Comparison of ENCODE assay signal across 23 cellular contexts in genomic region chr2:83016343-83017110, GRCh38.
DNase-seq lines count a peak whose midpoint lies in the region; ATAC-seq, FAIRE-seq and TF ChIP-seq lines count a peak whose summit lies in the region.
"Had no signal": no experiment of that assay in that cellular context is flagged by ENCODE, and none has a peak within 500 bp of the region (broad histone marks: within the 10 kb centered on the region; RNA-seq: fewer than 3 reads in every experiment).

No MANE protein-coding gene starts in this region.

- in situ Hi-C loops in GM13977 (cut with MboI; ENCODE audit: low pct_unique_long_range_greater_than_20kb, low sequenced_read_pairs, unreplicated experiment), result no loop called here

- H3K4me3 ChIP-seq in NT2/D1 (ENCODE audit: insufficient read length, low read depth) (no peak overlapping the region), H1 (ENCODE audit: extremely low read depth in 1 of 4, insufficient read depth in 2 of 4, low read depth in 3 of 4, low read length in 4 of 4) (no peak overlapping the region), keratinocyte (ENCODE audit: control insufficient read depth in 2 of 3, extremely low read depth in 1 of 3, insufficient read depth in 2 of 3, low read depth in 1 of 3, low read length in 3 of 3) (no peak overlapping the region), neuronal stem cell (ENCODE audit: low read length in 2 of 2) (no peak overlapping the region)
- H3K4me3 ChIP-seq: MG63 had no signal

- H3K4me1 ChIP-seq in H9 (ENCODE audit: insufficient read depth, low read length) (no peaks in the 10 kb centered on the region), NT2/D1 (ENCODE audit: insufficient read depth, insufficient read length) (no peaks in the 10 kb centered on the region), H1 (replicated peaks in 1 of 4; ENCODE audit: control insufficient read depth in 3 of 4, insufficient read depth in 4 of 4, low read length in 3 of 4) (no peaks in the 10 kb centered on the region), keratinocyte (ENCODE audit: control insufficient read depth, extremely low read depth, insufficient read depth, low read length) (peaks cover 21% of the 10 kb centered on the region), neuronal stem cell (ENCODE audit: control insufficient read depth in 2 of 2, insufficient read depth in 1 of 2, low read depth in 1 of 2, low read length in 2 of 2) (no peaks in the 10 kb centered on the region)

- TF ChIP-seq CTCF in H9 (conservative IDR thresholded peaks at IDR 0.05) (peak; percentile 49; the same call in 2 of the 3 replicates), H1 (IDR thresholded peaks at IDR 0.05; ENCODE audit: control extremely low read depth in 1 of 3, insufficient read depth in 1 of 3, low read depth in 1 of 3, low read length in 3 of 3) (peak; percentile 22 to 45 (median 45); a peak in 3 of 4 replicates), keratinocyte (optimal IDR thresholded peaks at IDR 0.05 in 1 of 3, IDR thresholded peaks at IDR 0.05 in 1 of 3, conservative IDR thresholded peaks at IDR 0.05 in 1 of 3; ENCODE audit: extremely low read depth in 1 of 3, insufficient read depth in 2 of 3, low read length in 3 of 3) (peak in 2 of 3 experiments; percentile 3 to 16), GM13977 (IDR thresholded peaks at IDR 0.05; ENCODE audit: extremely low read depth, insufficient read depth, missing control alignments) (no peak)

- H3K27me3 Mint-ChIP-seq in H9 (ENCODE audit: low read depth), result no peaks in the 10 kb centered on the region
- H3K27me3 Mint-ChIP-seq in activated naive CD8-positive, alpha-beta T cell treated with anti-CD3 and anti-CD28 coated beads, Interleukin-2, amount 50 U/mL, for 24 hours, result no peaks in the 10 kb centered on the region
- H3K27me3 Mint-ChIP-seq: CD8-positive, alpha-beta memory T cell; IgD-negative memory B cell had no signal

- H2BK15ac ChIP-seq in H9 (ENCODE audit: low read depth, low read length) (no peak overlapping the region), H1 (ENCODE audit: low read length) (no peak overlapping the region), neuronal stem cell (ENCODE audit: low read length) (no peak overlapping the region)

- H3K56ac ChIP-seq in H9 (ENCODE audit: insufficient read length, low read depth, low read length) (no peak overlapping the region), H1 (replicated peaks; ENCODE audit: insufficient read length, low read depth, low read length) (no peak overlapping the region)

- H3K27me3 ChIP-seq in H9 (ENCODE audit: insufficient read depth, low read length) (no peaks in the 10 kb centered on the region), NT2/D1 (ENCODE audit: insufficient read depth, insufficient read length) (no peaks in the 10 kb centered on the region), H1 (replicated peaks in 1 of 4; ENCODE audit: control insufficient read depth in 3 of 4, extremely low read depth in 1 of 4, insufficient read depth in 3 of 4, low read length in 3 of 4) (no peaks in the 10 kb centered on the region), keratinocyte (ENCODE audit: control insufficient read depth, extremely low read depth, insufficient read depth, low read length) (no peaks in the 10 kb centered on the region), neuronal stem cell (ENCODE audit: control insufficient read depth in 3 of 3, insufficient read depth in 3 of 3, low read depth in 1 of 3, low read length in 3 of 3) (no peaks in the 10 kb centered on the region)
- H3K27me3 ChIP-seq: MG63 had no signal

- no peak overlapping the region for H3K14ac ChIP-seq in H9 (ENCODE audit: insufficient read depth, low read length)
- no peak overlapping the region for H3K14ac ChIP-seq in H1 (ENCODE audit: insufficient read length)
- H3K14ac ChIP-seq in neuronal stem cell (ENCODE audit: low read length), result no peak overlapping the region

- H3K23me2 ChIP-seq in H9 (ENCODE audit: insufficient read length, low read depth, low read length, poor library complexity, severe bottlenecking) (no peaks in the 10 kb centered on the region), H1 (ENCODE audit: low read depth, low read length) (no peaks in the 10 kb centered on the region)

- H3K4me2 ChIP-seq in H9 (ENCODE audit: insufficient read depth, insufficient read length, low read length), result no peak overlapping the region
- no peak overlapping the region for H3K4me2 ChIP-seq in H1 (ENCODE audit: insufficient read depth in 1 of 2, low read depth in 2 of 2, low read length in 2 of 2)
- no peak overlapping the region for H3K4me2 ChIP-seq in keratinocyte (ENCODE audit: control insufficient read depth, extremely low read depth, insufficient read depth, low read depth, low read length)
- no peak overlapping the region for H3K4me2 ChIP-seq in neuronal stem cell (ENCODE audit: insufficient read depth, low read length, poor library complexity, severe bottlenecking)

- DNase-seq in H9 (peak; percentile 34), NT2/D1 (ENCODE audit: low read depth, low spot score) (peak; percentile 9), H1 (ENCODE audit: low read depth in 1 of 2, low spot score in 2 of 2) (peak in 1 of 2 experiments; percentile 1), keratinocyte (ENCODE audit: low read depth, low spot score) (no peak), GM13977 (ENCODE audit: low spot score) (no peak), neuronal stem cell (ENCODE audit: low spot score) (no peak)
- DNase-seq in activated naive CD8-positive, alpha-beta T cell treated with anti-CD3 and anti-CD28 coated beads, Interleukin-2, amount 50 U/mL, for 24 hours, result no peak
- DNase-seq: ACHN; C1 segment of cervical spinal cord; CD8-positive, alpha-beta memory T cell; DND-41; HCEC 1CT; Kasumi-1; MG63; NCI-H1048; NCI-H1436; NCI-H1930; NCI-H2171 treated with DMSO at 0.1 percent for 48 hours; NCI-H446; NCI-H69; PC-3 had no signal

- H2BK20ac ChIP-seq in H9 (ENCODE audit: low read depth, low read length, poor library complexity, severe bottlenecking) (no peak overlapping the region), H1 (ENCODE audit: low read length) (no peak overlapping the region)

- H3K4me1 Mint-ChIP-seq in H9, result peaks cover 0 to 4% of the 10 kb centered on the region in 2 experiments; a peak in 1 of 4 replicates
- H3K4me1 Mint-ChIP-seq in activated naive CD8-positive, alpha-beta T cell treated with anti-CD3 and anti-CD28 coated beads, Interleukin-2, amount 50 U/mL, for 24 hours, result no peaks in the 10 kb centered on the region
- H3K4me1 Mint-ChIP-seq: CD8-positive, alpha-beta memory T cell; IgD-negative memory B cell had no signal

- no peaks in the 10 kb centered on the region for H3K9me1 ChIP-seq in keratinocyte (ENCODE audit: control insufficient read depth, extremely low read depth, insufficient read depth, low read length)

- no peak overlapping the region for H2BK120ac ChIP-seq in H9 (ENCODE audit: low read depth, low read length, poor library complexity, severe bottlenecking)
- H2BK120ac ChIP-seq in H1 (replicated peaks; ENCODE audit: low read depth, low read length), result no peak overlapping the region
- no peak overlapping the region for H2BK120ac ChIP-seq in neuronal stem cell (ENCODE audit: low read depth, low read length)

- ATAC-seq in activated naive CD8-positive, alpha-beta T cell treated with anti-CD3 and anti-CD28 coated beads, Interleukin-2, amount 50 U/mL, for 24 hours, result no peak
- ATAC-seq: PC-3 had no signal

- H4K8ac ChIP-seq in H9 (replicated peaks; ENCODE audit: insufficient read length, low read depth, low read length) (no peak overlapping the region), H1 (ENCODE audit: extremely low read depth, insufficient read depth, low read length) (no peak overlapping the region), neuronal stem cell (ENCODE audit: low read depth, low read length) (no peak overlapping the region)

- FAIRE-seq in H1 (lab: Jason Lieb, UNC) (no peak), keratinocyte (lab: Jason Lieb, UNC) (no peak)

- H4K91ac ChIP-seq in H9 (ENCODE audit: insufficient read length, low read depth, low read length) (no peak overlapping the region), H1 (replicated peaks; ENCODE audit: insufficient read length, low read length) (no peak overlapping the region), neuronal stem cell (ENCODE audit: low read depth, low read length, poor library complexity) (no peak overlapping the region)

- no peaks in the 10 kb centered on the region for H3K9me3 ChIP-seq in H9 (ENCODE audit: control insufficient read depth, low read depth, low read length)
- H3K9me3 ChIP-seq in NT2/D1 (ENCODE audit: insufficient read depth, low read length), result no peaks in the 10 kb centered on the region
- H3K9me3 ChIP-seq in H1 (ENCODE audit: insufficient read depth in 2 of 2, low read depth in 1 of 2, low read length in 1 of 2), result no peaks in the 10 kb centered on the region
- H3K9me3 ChIP-seq in keratinocyte (ENCODE audit: control insufficient read depth, low read depth, low read length), result no peaks in the 10 kb centered on the region
- no peaks in the 10 kb centered on the region for H3K9me3 ChIP-seq in neuronal stem cell (replicated peaks in 1 of 2; ENCODE audit: control insufficient read depth in 2 of 2, insufficient read depth in 1 of 2, low read depth in 1 of 2, low read length in 2 of 2)
- H3K9me3 ChIP-seq: MG63 had no signal

- no peak for TF ChIP-seq POLR2A in H1 (IDR thresholded peaks at IDR 0.05; ENCODE audit: control extremely low read depth in 1 of 2, low read depth in 2 of 2, low read length in 2 of 2)

- no peak overlapping the region for H2BK5ac ChIP-seq in H9 (ENCODE audit: insufficient read length, low read length)
- H2BK5ac ChIP-seq in H1 (ENCODE audit: low read depth, low read length), result no peak overlapping the region
- no peak overlapping the region for H2BK5ac ChIP-seq in neuronal stem cell (ENCODE audit: low read length)

- dilution Hi-C loops in keratinocyte (cut with MboI; ENCODE audit: extremely low pct_ligation_motif_present, low sequenced_read_pairs), result no loop called here

- H3K4ac ChIP-seq in H9 (ENCODE audit: low read depth, low read length) (no peak overlapping the region), H1 (replicated peaks; ENCODE audit: insufficient read length, low read depth, low read length) (no peak overlapping the region), neuronal stem cell (ENCODE audit: low read length) (no peak overlapping the region)

- no peaks in the 10 kb centered on the region for H3K36me3 ChIP-seq in NT2/D1 (ENCODE audit: insufficient read depth, insufficient read length, low read length)
- H3K36me3 ChIP-seq in H1 (ENCODE audit: control insufficient read depth in 2 of 4, insufficient read depth in 4 of 4, low read length in 3 of 4), result no peaks in the 10 kb centered on the region
- H3K36me3 ChIP-seq in keratinocyte (ENCODE audit: control insufficient read depth in 2 of 2, extremely low read depth in 1 of 2, insufficient read depth in 2 of 2, low read length in 2 of 2), result no peaks in the 10 kb centered on the region
- no peaks in the 10 kb centered on the region for H3K36me3 ChIP-seq in neuronal stem cell (replicated peaks in 1 of 2; ENCODE audit: control insufficient read depth in 2 of 2, insufficient read depth in 2 of 2, low read length in 2 of 2)
- H3K36me3 ChIP-seq: MG63 had no signal

- H3K36me3 Mint-ChIP-seq in H9 (ENCODE audit: insufficient read depth in 1 of 3, low read depth in 3 of 3), result no peaks in the 10 kb centered on the region
- no peaks in the 10 kb centered on the region for H3K36me3 Mint-ChIP-seq in activated naive CD8-positive, alpha-beta T cell treated with anti-CD3 and anti-CD28 coated beads, Interleukin-2, amount 50 U/mL, for 24 hours (ENCODE audit: low read depth)
- H3K36me3 Mint-ChIP-seq: CD8-positive, alpha-beta memory T cell; IgD-negative memory B cell had no signal

- H4K5ac ChIP-seq in H9 (ENCODE audit: insufficient read length, low read depth, low read length), result no peak overlapping the region
- H4K5ac ChIP-seq in H1 (ENCODE audit: insufficient read length, low read depth, low read length), result no peak overlapping the region

- H2AFZ ChIP-seq in H9 (ENCODE audit: low read length) (no peak overlapping the region), H1 (ENCODE audit: low read length) (no peak overlapping the region), keratinocyte (ENCODE audit: control insufficient read depth, low read length) (peak overlapping the region; percentile 37), neuronal stem cell (ENCODE audit: low read length) (no peak overlapping the region)

- no peak overlapping the region for H2AK5ac ChIP-seq in H9 (ENCODE audit: insufficient read length, low read length)
- H2AK5ac ChIP-seq in H1 (ENCODE audit: low read depth, low read length), result no peak overlapping the region
- H2AK5ac ChIP-seq in neuronal stem cell (ENCODE audit: low read depth, low read length), result no peak overlapping the region

- H3K18ac ChIP-seq in H9 (ENCODE audit: insufficient read length, low read depth, low read length), result no peak overlapping the region
- no peak overlapping the region for H3K18ac ChIP-seq in H1 (ENCODE audit: extremely low read depth, low read length)
- H3K18ac ChIP-seq in neuronal stem cell (ENCODE audit: low read length), result no peak overlapping the region

- POLR2A ChIA-PET in H1 (lab: Charles Lee; ENCODE audit: partially characterized antibody), result no interaction called here

- H3K79me2 ChIP-seq in H9 (ENCODE audit: insufficient read depth, low read length), result no peaks in the 10 kb centered on the region
- H3K79me2 ChIP-seq in H1 (ENCODE audit: control insufficient read depth in 1 of 2, insufficient read depth in 2 of 2, low read length in 2 of 2), result no peaks in the 10 kb centered on the region
- no peaks in the 10 kb centered on the region for H3K79me2 ChIP-seq in keratinocyte (ENCODE audit: control insufficient read depth, insufficient read depth, low read length)

- no peak overlapping the region for H3K27ac ChIP-seq in H9 (ENCODE audit: insufficient read length, low read depth, low read length)
- H3K27ac ChIP-seq in H1 (ENCODE audit: low read depth, low read length), result no peak overlapping the region
- H3K27ac ChIP-seq in keratinocyte (ENCODE audit: control insufficient read depth, insufficient read depth, low read length), result peak overlapping the region; percentile 77
- no peak overlapping the region for H3K27ac ChIP-seq in neuronal stem cell (replicated peaks; ENCODE audit: low read length)
- H3K27ac ChIP-seq: RWPE1 had no signal

- TF ChIP-seq RAD21 in H1 (IDR thresholded peaks at IDR 0.05 in 1 of 2, conservative IDR thresholded peaks at IDR 0.05 in 1 of 2; ENCODE audit: low read depth in 2 of 2, low read length in 2 of 2), result peak; percentile 65 to 72

- H2BK12ac ChIP-seq in H9 (ENCODE audit: insufficient read length, low read depth, low read length), result no peak overlapping the region
- H2BK12ac ChIP-seq in H1 (ENCODE audit: low read depth, low read length), result no peak overlapping the region
- H2BK12ac ChIP-seq in neuronal stem cell (ENCODE audit: low read length), result no peak overlapping the region

- no peak overlapping the region for H3K9ac ChIP-seq in H9 (ENCODE audit: extremely low read depth, insufficient read length, low read length)
- H3K9ac ChIP-seq in NT2/D1 (ENCODE audit: insufficient read length, low read depth), result no peak overlapping the region
- H3K9ac ChIP-seq in H1 (replicated peaks in 1 of 4; ENCODE audit: extremely low read depth in 1 of 4, low read depth in 3 of 4, low read length in 3 of 4), result no peak overlapping the region
- H3K9ac ChIP-seq in keratinocyte (ENCODE audit: control insufficient read depth, extremely low read depth, insufficient read depth, low read length), result no peak overlapping the region
- no peak overlapping the region for H3K9ac ChIP-seq in neuronal stem cell (ENCODE audit: low read depth, low read length, poor library complexity)

- H3T11ph ChIP-seq in H9 (ENCODE audit: low read length), result no peak overlapping the region

- no peaks in the 10 kb centered on the region for H4K20me1 ChIP-seq in H9 (ENCODE audit: control insufficient read depth, insufficient read depth, insufficient read length)
- H4K20me1 ChIP-seq in H1 (replicated peaks in 1 of 2; ENCODE audit: control insufficient read depth in 1 of 2, insufficient read depth in 2 of 2, low read length in 2 of 2), result no peaks in the 10 kb centered on the region
- H4K20me1 ChIP-seq in keratinocyte (ENCODE audit: control insufficient read depth, extremely low read depth, insufficient read depth, low read length), result no peaks in the 10 kb centered on the region

- no peaks in the 10 kb centered on the region for H3K79me1 ChIP-seq in H9 (ENCODE audit: insufficient read depth, low read depth, low read length, poor library complexity, severe bottlenecking)
- H3K79me1 ChIP-seq in H1 (ENCODE audit: low read depth, low read length), result no peaks in the 10 kb centered on the region
- no peaks in the 10 kb centered on the region for H3K79me1 ChIP-seq in neuronal stem cell (ENCODE audit: low read depth, low read length)

- CTCF ChIA-PET in H1 (lab: Charles Lee; ENCODE audit: partially characterized antibody), result no interaction called here

- no peak overlapping the region for H3K23ac ChIP-seq in H9 (ENCODE audit: insufficient read length, low read depth, low read length)
- no peak overlapping the region for H3K23ac ChIP-seq in H1 (ENCODE audit: insufficient read length)
- H3K23ac ChIP-seq in neuronal stem cell (ENCODE audit: low read depth, low read length, poor library complexity), result no peak overlapping the region

- no peak overlapping the region for H3K4me3 Mint-ChIP-seq in H9
- H3K4me3 Mint-ChIP-seq in activated naive CD8-positive, alpha-beta T cell treated with anti-CD3 and anti-CD28 coated beads, Interleukin-2, amount 50 U/mL, for 24 hours, result no peak overlapping the region
- H3K4me3 Mint-ChIP-seq: CD8-positive, alpha-beta memory T cell; IgD-negative memory B cell had no signal

- TF ChIP-seq EP300 in H1 (IDR thresholded peaks at IDR 0.05; ENCODE audit: borderline replicate concordance in 1 of 2, low read depth in 2 of 2, low read length in 2 of 2), result no peak

- WGBS in H9 (ENCODE audit: extremely low coverage, insufficient read length, low lambda C conversion rate), result no CpG with 5 or more reads among the region's 8 CpGs
- 90% methylated on average over 8 of the region's 8 CpGs; no CpG with 5 or more reads in 1 of the 2 experiments for WGBS in H1 (ENCODE audit: extremely low coverage in 1 of 2, insufficient coverage in 1 of 2, insufficient read length in 1 of 2, insufficient replicate concordance in 2 of 2, low coverage in 1 of 2, low lambda C conversion rate in 2 of 2, missing lambda C conversion rate in 1 of 2), 2 experiments
- whole genome bisulfite sequencing in neuronal stem cell (ENCODE audit: extremely low coverage in 2 of 2, insufficient read length in 2 of 2, insufficient replicate concordance in 1 of 2), 2 donors, result no CpG with 5 or more reads among the region's 8 CpGs

- H3K27ac Mint-ChIP-seq in H9, result no peak overlapping the region
- H3K27ac Mint-ChIP-seq in activated naive CD8-positive, alpha-beta T cell treated with anti-CD3 and anti-CD28 coated beads, Interleukin-2, amount 50 U/mL, for 24 hours, result no peak overlapping the region
- H3K27ac Mint-ChIP-seq: CD8-positive, alpha-beta memory T cell; IgD-negative memory B cell had no signal

- H3K9me3 Mint-ChIP-seq in H9, result no peaks in the 10 kb centered on the region
- H3K9me3 Mint-ChIP-seq in activated naive CD8-positive, alpha-beta T cell treated with anti-CD3 and anti-CD28 coated beads, Interleukin-2, amount 50 U/mL, for 24 hours, result peaks cover 8% of the 10 kb centered on the region

Comparison
In these comparisons a context has a peak if more than half of its experiments do, and no peak if none do; other contexts are left out.
1. DNase-seq: peak in H9 (single experiment) and NT2/D1 (single experiment); none in keratinocyte (single experiment), GM13977 (single experiment), neuronal stem cell (single experiment) and activated naive CD8-positive, alpha-beta T cell treated with anti-CD3 and anti-CD28 coated beads, Interleukin-2, amount 50 U/mL, for 24 hours (single experiment).